18 cellular contexts compared by ENCODE assay signal in genomic region chr4:2863649-2864048, GRCh38. TPM values are rescaled to one million over a fixed set of nuclear protein-coding genes. Genes with fewer than 3 reads are reported as not detected.
DNase-seq lines count a peak whose midpoint lies in the region; ATAC-seq and TF ChIP-seq lines count a peak whose summit lies in the region.
"Had no signal": no experiment of that assay in that cellular context is flagged by ENCODE, and none has a peak within 500 bp of the region (broad histone marks: within the 10 kb centered on the region; RNA-seq: fewer than 3 reads in every experiment).

No MANE protein-coding gene starts in this region.

- H3K36me3 ChIP-seq in HEK293 (ENCODE audit: control insufficient read depth in 2 of 2, insufficient read depth in 1 of 2, low read length in 2 of 2), result no peaks in the 10 kb centered on the region
- no peaks in the 10 kb centered on the region for H3K36me3 ChIP-seq in subcutaneous abdominal adipose tissue (ENCODE audit: control insufficient read depth in 5 of 5, insufficient read depth in 5 of 5, low read length in 5 of 5)

- DNase-seq in activated CD8-positive, alpha-beta memory T cell treated with anti-CD3 and anti-CD28 coated beads, Interleukin-2, amount 10 ng/mL, durations not matched to agents 7 days and 5 days, result no peak
- DNase-seq in activated CD8-positive, alpha-beta memory T cell treated with anti-CD3 and anti-CD28 coated beads for 24 hours, result no peak
- DNase-seq in endothelial cell (ENCODE audit: low spot score) (no peak), NCI-H1417 (lab: John Stamatoyannopoulos, UW) (no peak)
- DNase-seq: DMS 273 treated with DMSO at 0.1 percent for 48 hours, GDM1, GOT3, KG1, NCI-H1436 treated with DMSO at 0.1 percent for 48 hours, NCI-H2081, NCI-H510A treated with DMSO at 0.1 percent for 48 hours, PC-9 had no signal

- H3K27me3 ChIP-seq in subcutaneous abdominal adipose tissue (ENCODE audit: control insufficient read depth in 5 of 5, insufficient read depth in 4 of 5, low read length in 5 of 5), result no peaks in the 10 kb centered on the region

- H3K4me1 ChIP-seq in HEK293 (ENCODE audit: control insufficient read depth, insufficient read depth, low read length) (peaks cover 30% of the 10 kb centered on the region), subcutaneous abdominal adipose tissue (ENCODE audit: control insufficient read depth in 5 of 5, insufficient read depth in 5 of 5, low read length in 5 of 5) (peaks cover 17 to 85% (median 76%) of the 10 kb centered on the region in 5 donors)

- TF ChIP-seq CTCF in HEK293 (tag by site-specific recombination; IDR thresholded peaks at IDR 0.05) (no peak), endothelial cell (IDR thresholded peaks at IDR 0.05; ENCODE audit: unreplicated experiment) (no peak)

- no peaks in the 10 kb centered on the region for H3K9me3 Mint-ChIP-seq in activated CD8-positive, alpha-beta memory T cell treated with anti-CD3 and anti-CD28 coated beads, Interleukin-2, amount 10 ng/mL, durations not matched to agents 7 days and 5 days (ENCODE audit: low read depth)
- no peaks in the 10 kb centered on the region for H3K9me3 Mint-ChIP-seq in endothelial cell (ENCODE audit: unreplicated experiment)

- CTCF ChIA-PET in activated CD8-positive, alpha-beta memory T cell treated with anti-CD3 and anti-CD28 coated beads, Interleukin-2, amount 10 ng/mL, durations not matched to agents 7 days and 5 days (lab: Charles Lee), result interaction anchor here (0.9 kb wide), 1 partner anchor 14 kb away, joined by 3 read pairs; no protein-coding TSS in a partner anchor
- CTCF ChIA-PET in HEK293 (lab: Yijun Ruan, JAX), result interaction anchor here (0.7 kb wide), 1 partner anchor 41 kb away, joined by 4 read pairs; no protein-coding TSS in a partner anchor

- H3K9me3 ChIP-seq in HEK293 (ENCODE audit: control insufficient read depth, insufficient read depth, low read depth, low read length) (no peaks in the 10 kb centered on the region), subcutaneous abdominal adipose tissue (ENCODE audit: control insufficient read depth in 5 of 5, low read length in 5 of 5) (no peaks in the 10 kb centered on the region)

- H3K4me1 Mint-ChIP-seq in activated CD8-positive, alpha-beta memory T cell treated with anti-CD3 and anti-CD28 coated beads, Interleukin-2, amount 10 ng/mL, durations not matched to agents 7 days and 5 days, result peaks cover 52% of the 10 kb centered on the region
- H3K4me1 Mint-ChIP-seq in endothelial cell (ENCODE audit: unreplicated experiment), result peaks cover 79% of the 10 kb centered on the region

- H3K27ac ChIP-seq in HEK293 (ENCODE audit: extremely low read depth, low read depth, low read length) (no peak overlapping the region), subcutaneous abdominal adipose tissue (ENCODE audit: low read depth, low read length) (peak overlapping the region; percentile 22)
- H3K27ac ChIP-seq: C4-2B, PC-9 had no signal

- H3K36me3 Mint-ChIP-seq in activated CD8-positive, alpha-beta memory T cell treated with anti-CD3 and anti-CD28 coated beads, Interleukin-2, amount 10 ng/mL, durations not matched to agents 7 days and 5 days, result peaks cover 23% of the 10 kb centered on the region
- no peaks in the 10 kb centered on the region for H3K36me3 Mint-ChIP-seq in endothelial cell (ENCODE audit: low read depth, unreplicated experiment)

- no peak overlapping the region for H3K4me3 Mint-ChIP-seq in activated CD8-positive, alpha-beta memory T cell treated with anti-CD3 and anti-CD28 coated beads, Interleukin-2, amount 10 ng/mL, durations not matched to agents 7 days and 5 days
- no peak overlapping the region for H3K4me3 Mint-ChIP-seq in endothelial cell (ENCODE audit: unreplicated experiment)

- POLR2A ChIA-PET in HEK293 (lab: Yijun Ruan, JAX), result interaction anchor here (0.6 kb wide), 1 partner anchor 45 kb away, joined by 3 read pairs; no protein-coding TSS in a partner anchor

- no peaks in the 10 kb centered on the region for H3K27me3 Mint-ChIP-seq in activated CD8-positive, alpha-beta memory T cell treated with anti-CD3 and anti-CD28 coated beads, Interleukin-2, amount 10 ng/mL, durations not matched to agents 7 days and 5 days
- peaks cover 2% of the 10 kb centered on the region for H3K27me3 Mint-ChIP-seq in endothelial cell (ENCODE audit: unreplicated experiment)

- ATAC-seq in activated CD8-positive, alpha-beta memory T cell treated with anti-CD3 and anti-CD28 coated beads, Interleukin-2, amount 10 ng/mL, durations not matched to agents 7 days and 5 days, result no peak
- ATAC-seq in HG02763 (IDR thresholded peaks at IDR 0.05; ENCODE audit: unreplicated experiment), result no peak
- ATAC-seq in GM18867 (IDR thresholded peaks at IDR 0.05; ENCODE audit: unreplicated experiment), result no peak

- no peak overlapping the region for H3K9ac ChIP-seq in subcutaneous abdominal adipose tissue (ENCODE audit: low read length in 5 of 5)

- H3K27ac Mint-ChIP-seq in activated CD8-positive, alpha-beta memory T cell treated with anti-CD3 and anti-CD28 coated beads, Interleukin-2, amount 10 ng/mL, durations not matched to agents 7 days and 5 days, result peak overlapping the region; percentile 20
- peak overlapping the region; percentile 26 for H3K27ac Mint-ChIP-seq in endothelial cell (ENCODE audit: unreplicated experiment)

- no peak overlapping the region for H3K4me3 ChIP-seq in HEK293 (ENCODE audit: low read depth, low read length)
- H3K4me3 ChIP-seq in subcutaneous abdominal adipose tissue (ENCODE audit: low read depth in 1 of 5, low read length in 5 of 5), result no peak overlapping the region
- H3K4me3 ChIP-seq: GM12878, PC-9 had no signal

TF ChIP-seq in HEK293, 187 proteins besides CTCF, POLR2A, EP300 and RAD21:
- TF ChIP-seq ZNF121 (tag by site-specific recombination; IDR thresholded peaks at IDR 0.05), result peak; percentile 83
- no peak for TF ChIP-seq ZNF677 (tag by site-specific recombination; IDR thresholded peaks at IDR 0.05)
TF ChIP-seq in HEK293: peak in this region for 1.

RNA-seq across cellular contexts. Expression of gene ADD1, which starts 20.0 kb away (rescaled TPM):
- total RNA-seq in activated CD8-positive, alpha-beta memory T cell treated with anti-CD3 and anti-CD28 coated beads, Interleukin-2, amount 10 ng/mL, durations not matched to agents 7 days and 5 days, result 100 to 1,000 TPM; 251 to 260 TPM
- total RNA-seq in endothelial cell (ENCODE audit: unreplicated experiment), result 337 TPM
